1 cellular context compared by ENCODE assay signal in the genomic region with DNA sequence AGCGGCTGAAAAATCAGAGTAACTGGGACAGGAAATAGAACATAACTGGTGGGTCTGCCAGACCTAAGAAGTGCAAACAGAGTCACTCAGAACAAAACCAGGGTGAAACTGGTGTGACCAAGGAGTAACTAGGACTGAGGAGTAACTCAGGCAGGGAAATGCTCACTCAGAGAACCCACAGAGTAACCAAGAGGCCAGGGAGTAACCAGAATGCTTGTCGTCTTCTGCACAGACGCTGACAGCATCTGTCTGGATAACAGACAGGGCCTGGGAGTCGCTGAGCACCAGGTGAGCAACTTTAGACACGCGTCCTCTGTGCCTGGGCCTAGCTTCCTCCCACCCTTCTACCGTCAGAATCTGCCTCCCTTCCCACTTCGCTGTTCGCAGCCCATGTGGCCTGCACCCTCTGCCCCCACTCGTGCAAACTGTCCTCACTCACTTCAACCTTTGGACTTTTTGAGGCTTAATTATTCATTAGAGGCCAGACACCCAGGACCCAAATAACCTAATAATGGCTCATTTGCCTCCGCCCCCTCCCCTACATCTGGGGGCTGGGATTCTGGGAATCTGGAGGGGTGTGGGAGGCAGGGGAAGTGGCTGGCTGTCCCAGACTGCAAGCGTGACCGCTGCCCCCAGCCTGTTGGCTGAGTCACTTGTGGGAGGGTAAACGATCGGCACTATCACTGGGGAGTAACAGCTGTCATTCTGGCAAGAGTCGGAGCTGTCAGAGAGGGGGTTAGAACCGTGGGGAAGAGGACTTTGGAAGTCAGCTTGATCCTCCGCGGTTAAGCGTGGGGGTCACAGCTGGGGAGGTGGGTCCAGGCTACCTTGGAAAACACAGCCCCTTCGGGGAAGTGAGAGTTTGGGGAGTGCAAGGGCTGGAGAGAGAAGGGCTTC.
TF ChIP-seq lines count a peak whose summit lies in the region.

No MANE protein-coding gene starts in this region.

TF ChIP-seq in liver, 16 proteins besides CTCF, POLR2A, EP300 and RAD21 (continued from another document):
- peak; percentile 65 for TF ChIP-seq REST (IDR thresholded peaks at IDR 0.05)
- TF ChIP-seq EGR1 (IDR thresholded peaks at IDR 0.05; ENCODE audit: low read depth in 2 of 2): peak; percentile 94 to 95
- TF ChIP-seq ATF3 (IDR thresholded peaks at IDR 0.05): peak; percentile 84
- TF ChIP-seq RXRA (IDR thresholded peaks at IDR 0.05): peak; percentile 94 to 98
- TF ChIP-seq YY1 (IDR thresholded peaks at IDR 0.05): peak; percentile 89
- peak; percentile 99 for TF ChIP-seq MAX (IDR thresholded peaks at IDR 0.05)
- peak; percentile 60 for TF ChIP-seq FOXA2 (IDR thresholded peaks at IDR 0.05)
